21 cellular contexts compared by ENCODE assay signal in genomic region chr4:25769251-25769650, GRCh38.
DNase-seq lines count a peak whose midpoint lies in the region; FAIRE-seq and TF ChIP-seq lines count a peak whose summit lies in the region.
"Had no signal": no experiment of that assay in that cellular context is flagged by ENCODE, and none has a peak within 500 bp of the region (broad histone marks: within the 10 kb centered on the region; RNA-seq: fewer than 3 reads in every experiment).

No MANE protein-coding gene starts in this region.

- no peaks in the 10 kb centered on the region for H3K79me2 ChIP-seq in smooth muscle cell (ENCODE audit: low read depth)
- H3K79me2 ChIP-seq: parathyroid adenoma had no signal

- no peaks in the 10 kb centered on the region for H3K36me3 ChIP-seq in smooth muscle cell (ENCODE audit: low read depth)
- H3K36me3 ChIP-seq: suprapubic skin had no signal

- H3K4me1 ChIP-seq in smooth muscle cell (ENCODE audit: low read depth), result no peaks in the 10 kb centered on the region
- H3K4me1 ChIP-seq: foreskin keratinocyte, parathyroid adenoma, suprapubic skin had no signal

- no peak overlapping the region for H2AFZ ChIP-seq in smooth muscle cell (ENCODE audit: low read depth)
- H2AFZ ChIP-seq: parathyroid adenoma had no signal

- FAIRE-seq in RCC 7860 (lab: Jason Lieb, UNC), result no peak
- FAIRE-seq in D721Med (lab: Jason Lieb, UNC), result no peak

- H3K4me3 ChIP-seq in smooth muscle cell, result no peak overlapping the region
- H3K4me3 ChIP-seq: lower lobe of right lung, suprapubic skin had no signal

- peak overlapping the region; percentile 16 for H3K27ac ChIP-seq in smooth muscle cell (ENCODE audit: low read depth)
- H3K27ac ChIP-seq: 22Rv1, foreskin keratinocyte, lower lobe of right lung, parathyroid adenoma, suprapubic skin had no signal

- no peak overlapping the region for H3K4me2 ChIP-seq in smooth muscle cell

- no peaks in the 10 kb centered on the region for H3K27me3 ChIP-seq in smooth muscle cell (ENCODE audit: low read depth)
- H3K27me3 ChIP-seq: foreskin keratinocyte, suprapubic skin had no signal

- DNase-seq in NCI-H2227 treated with DMSO at 0.1 percent for 48 hours (lab: John Stamatoyannopoulos, UW), result peak; percentile 9
- DNase-seq in NCI-H2227 (lab: John Stamatoyannopoulos, UW; ENCODE audit: unreplicated experiment), result no peak
- DNase-seq in cerebellar cortex (ENCODE audit: low spot score), result peak; percentile 50
- peak; percentile 22 for DNase-seq in hepatic stellate cell (ENCODE audit: low spot score)
- no peak for DNase-seq in smooth muscle cell (lab: John Stamatoyannopoulos, UW; ENCODE audit: unreplicated experiment)
- DNase-seq in RCC 7860 (ENCODE audit: low spot score), result no peak
- no peak for DNase-seq in D721Med (ENCODE audit: insufficient read length, low spot score)
- DNase-seq in activated CD8-positive, alpha-beta memory T cell treated with anti-CD3 and anti-CD28 coated beads, Interleukin-2, amount 50 U/mL, for 48 hours, result no peak
- DNase-seq: activated CD8-positive, alpha-beta memory T cell treated with anti-CD3 and anti-CD28 coated beads for 24 hours; endodermal cell; foreskin keratinocyte; KG1; lower lobe of right lung; NCI-H1092; NCI-H2081; NCI-H510A treated with DMSO at 0.1 percent for 48 hours; SHP77 treated with DMSO at 0.1 percent for 48 hours; stimulated activated CD4-positive, alpha-beta T cell treated with anti-CD3 and anti-CD28 coated beads, Interleukin-4, amount 100 ng/mL, for 4 hours had no signal

- TF ChIP-seq CTCF in smooth muscle cell (IDR thresholded peaks at IDR 0.05; ENCODE audit: borderline replicate concordance, insufficient read depth, poor library complexity, severe bottlenecking), result no peak
- no peak for TF ChIP-seq CTCF in D721Med (IDR thresholded peaks at IDR 0.05; ENCODE audit: insufficient read depth, missing control alignments)

- no peaks in the 10 kb centered on the region for H4K20me1 ChIP-seq in smooth muscle cell (ENCODE audit: low read depth)

- 23% methylated on average over 4 of the region's 4 CpGs for whole genome bisulfite sequencing in smooth muscle cell (ENCODE audit: low lambda C conversion rate)

- H3F3A ChIP-seq in smooth muscle cell (ENCODE audit: low read depth), result no peaks in the 10 kb centered on the region

- H3K9ac ChIP-seq in smooth muscle cell (ENCODE audit: low read depth), result no peak overlapping the region
- H3K9ac ChIP-seq: parathyroid adenoma had no signal

- H3K9me3 ChIP-seq in smooth muscle cell (replicated peaks; ENCODE audit: low read depth), result no peaks in the 10 kb centered on the region
- H3K9me3 ChIP-seq: lower lobe of right lung, suprapubic skin had no signal

Comparison
In these comparisons a context has a peak if more than half of its experiments do, and no peak if none do; other contexts are left out.
1. DNase-seq: peak in NCI-H2227 treated with DMSO at 0.1 percent for 48 hours (single experiment), cerebellar cortex (single experiment) and hepatic stellate cell (single experiment); none in NCI-H2227 (single experiment), smooth muscle cell (single experiment), RCC 7860 (single experiment), D721Med (single experiment) and activated CD8-positive, alpha-beta memory T cell treated with anti-CD3 and anti-CD28 coated beads, Interleukin-2, amount 50 U/mL, for 48 hours (single experiment).